Comparison of ENCODE assay signal across 25 cellular contexts in the genomic region with DNA sequence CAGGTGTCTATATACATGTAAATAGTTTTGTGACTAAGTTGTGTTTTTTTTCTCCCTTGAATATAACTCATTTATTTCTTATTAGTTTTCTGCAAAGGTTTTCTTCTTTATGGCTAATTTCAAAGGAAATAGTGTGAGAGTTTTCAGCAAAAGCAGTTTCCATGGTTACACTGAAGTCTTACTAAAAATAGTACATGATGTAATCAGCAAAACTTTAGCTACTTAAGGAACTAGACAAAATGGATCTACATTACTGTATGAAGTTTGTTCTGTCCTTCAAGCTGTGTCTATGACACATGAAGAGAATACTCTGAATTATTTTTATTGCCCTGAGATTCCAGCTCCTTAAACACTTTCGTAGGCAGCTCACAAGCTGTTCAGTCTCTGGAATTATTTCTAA.
DNase-seq lines count a peak whose midpoint lies in the region; TF ChIP-seq lines count a peak whose summit lies in the region.
"Had no signal": no experiment of that assay in that cellular context is flagged by ENCODE, and none has a peak within 500 bp of the region (broad histone marks: within the 10 kb centered on the region; RNA-seq: fewer than 3 reads in every experiment).

No MANE protein-coding gene starts in this region.

- no peak overlapping the region for H3K9ac ChIP-seq in mesendoderm (ENCODE audit: low read length)
- peak overlapping the region; percentile 71 for H3K9ac ChIP-seq in smooth muscle cell (ENCODE audit: low read depth)
- H3K9ac ChIP-seq: SK-N-SH had no signal

- DNase-seq in NCI-H345 treated with DMSO at 0.1 percent for 48 hours (lab: John Stamatoyannopoulos, UW; ENCODE audit: unreplicated experiment) (peak; percentile 17), NCI-H345 (lab: John Stamatoyannopoulos, UW) (no peak), astrocyte of the hippocampus (ENCODE audit: low read depth, low spot score) (peak; percentile 56), mesendoderm (peak; percentile 9), smooth muscle cell (lab: John Stamatoyannopoulos, UW; ENCODE audit: unreplicated experiment) (no peak), DMS114 treated with DMSO at 0.1 percent for 48 hours (lab: John Stamatoyannopoulos, UW; ENCODE audit: unreplicated experiment) (no peak), HT-29 (ENCODE audit: low spot score) (no peak), GM19240 (ENCODE audit: insufficient read length, low spot score) (no peak)
- DNase-seq: activated CD4-positive, alpha-beta T cell treated with anti-CD3 and anti-CD28 coated beads for 36 hours; activated CD8-positive, alpha-beta memory T cell treated with anti-CD3 and anti-CD28 coated beads for 24 hours; activated gamma-delta T cell treated with Interleukin-2 at 50 U/mL for 16 hours; activated T-cell treated with anti-CD3 and anti-CD28 coated beads, Interleukin-2, amount 50 U/mL, for 24 hours; BE2C; effector memory CD8-positive, alpha-beta T cell; foreskin melanocyte; immature natural killer cell; IMR-90; NCI-H2107; NCI-H526; SK-N-SH; upper lobe of left lung had no signal

- H3K79me1 ChIP-seq in mesendoderm (ENCODE audit: low read length), result no peaks in the 10 kb centered on the region

- no peak overlapping the region for H3K18ac ChIP-seq in mesendoderm (ENCODE audit: low read length)

- H3K9me3 ChIP-seq in smooth muscle cell (replicated peaks; ENCODE audit: low read depth), result no peaks in the 10 kb centered on the region
- H3K9me3 ChIP-seq: A549, BE2C, esophagus muscularis mucosa, neutrophil, SK-N-SH, upper lobe of left lung had no signal

- H2BK5ac ChIP-seq in mesendoderm (ENCODE audit: low read length), result no peak overlapping the region

- H2AK5ac ChIP-seq in mesendoderm (ENCODE audit: low read length), result no peak overlapping the region

- peak overlapping the region; percentile 64 for H2AFZ ChIP-seq in smooth muscle cell (ENCODE audit: low read depth)

- no peak overlapping the region for H2BK15ac ChIP-seq in mesendoderm (replicated peaks; ENCODE audit: low read depth)

- H3K36me3 ChIP-seq in mesendoderm (ENCODE audit: control insufficient read depth, insufficient read depth, low read length) (no peaks in the 10 kb centered on the region), smooth muscle cell (ENCODE audit: low read depth) (no peaks in the 10 kb centered on the region)
- H3K36me3 ChIP-seq: BE2C, esophagus muscularis mucosa, neutrophil, upper lobe of left lung had no signal

- no peak for TF ChIP-seq CTCF in smooth muscle cell (IDR thresholded peaks at IDR 0.05; ENCODE audit: borderline replicate concordance, insufficient read depth, poor library complexity, severe bottlenecking)

- H3K4me2 ChIP-seq in mesendoderm (ENCODE audit: low read length) (no peak overlapping the region), smooth muscle cell (peak overlapping the region; percentile 47)
- H3K4me2 ChIP-seq: A549, SK-N-SH had no signal

- H3K27me3 ChIP-seq in mesendoderm (ENCODE audit: insufficient read depth, low read length, poor library complexity) (no peaks in the 10 kb centered on the region), smooth muscle cell (ENCODE audit: low read depth) (no peaks in the 10 kb centered on the region)
- H3K27me3 ChIP-seq: BE2C, esophagus muscularis mucosa, neutrophil, upper lobe of left lung had no signal

- H3K4me1 ChIP-seq in mesendoderm (ENCODE audit: control insufficient read depth, low read depth, low read length) (no peaks in the 10 kb centered on the region), smooth muscle cell (ENCODE audit: low read depth) (peaks cover 17% of the 10 kb centered on the region)
- H3K4me1 ChIP-seq: A549, BE2C, upper lobe of left lung had no signal

- no CpG with 5 or more reads among the region's 1 CpG for WGBS in mesendoderm (ENCODE audit: extremely low coverage, insufficient coverage, low lambda C conversion rate)
- WGBS in smooth muscle cell (ENCODE audit: low lambda C conversion rate), result 8% methylated on average over 1 of the region's 1 CpG

- no peaks in the 10 kb centered on the region for H4K20me1 ChIP-seq in smooth muscle cell (ENCODE audit: low read depth)

- H2BK120ac ChIP-seq in mesendoderm (ENCODE audit: low read depth, low read length), result no peak overlapping the region

- H3K56ac ChIP-seq in mesendoderm (ENCODE audit: low read length), result no peak overlapping the region

- no peak overlapping the region for H3K4ac ChIP-seq in mesendoderm (ENCODE audit: low read depth, low read length)

- H3K79me2 ChIP-seq in mesendoderm (ENCODE audit: control insufficient read depth, insufficient read depth, low read length) (no peaks in the 10 kb centered on the region), smooth muscle cell (ENCODE audit: low read depth) (no peaks in the 10 kb centered on the region)

- H4K8ac ChIP-seq in mesendoderm (ENCODE audit: low read depth, low read length), result no peak overlapping the region

- H4K5ac ChIP-seq in mesendoderm (ENCODE audit: low read length), result no peak overlapping the region

- peaks cover 9% of the 10 kb centered on the region for H3F3A ChIP-seq in smooth muscle cell (ENCODE audit: low read depth)

- H3K27ac ChIP-seq in mesendoderm (ENCODE audit: low read depth, low read length), result no peak overlapping the region
- H3K27ac ChIP-seq in smooth muscle cell (ENCODE audit: low read depth), result peak overlapping the region; percentile 73
- H3K27ac ChIP-seq: A549, coronary artery, esophagus muscularis mucosa, neutrophil, upper lobe of left lung had no signal

- H3K23ac ChIP-seq in mesendoderm (ENCODE audit: low read length), result no peak overlapping the region

- H3K4me3 ChIP-seq in mesendoderm (ENCODE audit: low read length) (no peak overlapping the region), smooth muscle cell (no peak overlapping the region)
- H3K4me3 ChIP-seq: A549, coronary artery, esophagus muscularis mucosa, upper lobe of left lung had no signal

Comparison
In these comparisons a context has a peak if more than half of its experiments do, and no peak if none do; other contexts are left out.
1. DNase-seq: peak in NCI-H345 treated with DMSO at 0.1 percent for 48 hours (single experiment), astrocyte of the hippocampus (single experiment) and mesendoderm (single experiment); none in NCI-H345 (single experiment), smooth muscle cell (single experiment), DMS114 treated with DMSO at 0.1 percent for 48 hours (single experiment), HT-29 (single experiment) and GM19240 (single experiment).